Comparison of ENCODE assay signal across 8 cellular contexts in the genomic region with DNA sequence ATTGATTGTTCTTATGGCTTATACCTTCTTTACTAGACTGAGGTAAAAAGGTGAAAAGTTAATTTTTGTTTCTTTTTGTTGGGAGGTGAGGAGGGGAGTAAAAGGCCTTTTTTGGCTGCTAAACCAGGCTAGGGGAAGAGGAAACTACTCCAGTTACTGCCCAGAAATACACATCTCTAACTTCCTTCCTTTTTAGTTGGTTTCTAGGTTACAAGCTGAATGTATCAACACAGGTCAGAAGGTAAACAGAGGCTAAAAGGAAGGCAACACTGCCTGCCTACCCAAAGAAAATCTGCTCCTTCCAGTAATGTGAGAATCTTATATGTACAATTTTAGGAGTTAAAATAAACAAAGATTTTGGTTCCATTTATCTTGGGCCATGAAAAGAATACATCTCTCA.
DNase-seq lines count a peak whose midpoint lies in the region; ATAC-seq and TF ChIP-seq lines count a peak whose summit lies in the region.

No MANE protein-coding gene starts in this region.

- POLR2A ChIA-PET in activated naive CD8-positive, alpha-beta T cell treated with anti-CD3 and anti-CD28 coated beads, Interleukin-2, amount 10 ng/mL, durations not matched to agents 7 days and 5 days (lab: Charles Lee) = no interaction called here

- H3K4me3 ChIP-seq in trophoblast cell (ENCODE audit: low read depth, low read length) = no peak overlapping the region

- no peak overlapping the region for H4K8ac ChIP-seq in trophoblast cell (ENCODE audit: low read depth, low read length)

- H3K14ac ChIP-seq in trophoblast cell (ENCODE audit: low read length) = no peak overlapping the region

- no peaks in the 10 kb centered on the region for H3K27me3 ChIP-seq in trophoblast cell (ENCODE audit: insufficient read depth, low read length)

- no peak overlapping the region for H2BK12ac ChIP-seq in trophoblast cell (ENCODE audit: low read length)

- peaks cover 3% of the 10 kb centered on the region for H3K79me2 ChIP-seq in trophoblast cell (ENCODE audit: control insufficient read depth, insufficient read depth, low read length, poor library complexity)

- no peak overlapping the region for H3K4ac ChIP-seq in trophoblast cell (ENCODE audit: low read depth, low read length)

- no peaks in the 10 kb centered on the region for H3K36me3 Mint-ChIP-seq in activated naive CD8-positive, alpha-beta T cell treated with anti-CD3 and anti-CD28 coated beads, Interleukin-2, amount 10 ng/mL, durations not matched to agents 7 days and 5 days
- no peaks in the 10 kb centered on the region for H3K36me3 Mint-ChIP-seq in natural killer cell

- H3K4me3 Mint-ChIP-seq in activated naive CD8-positive, alpha-beta T cell treated with anti-CD3 and anti-CD28 coated beads, Interleukin-2, amount 10 ng/mL, durations not matched to agents 7 days and 5 days = peak overlapping the region; percentile 57
- no peak overlapping the region for H3K4me3 Mint-ChIP-seq in natural killer cell

- peak; percentile 8 for ATAC-seq in activated naive CD8-positive, alpha-beta T cell treated with anti-CD3 and anti-CD28 coated beads, Interleukin-2, amount 10 ng/mL, durations not matched to agents 7 days and 5 days (ENCODE audit: low read depth)
- no peak for ATAC-seq in natural killer cell
- no peak for ATAC-seq in GM21447 (IDR thresholded peaks at IDR 0.05; ENCODE audit: unreplicated experiment)

- DNase-seq in DMS153 (lab: John Stamatoyannopoulos, UW) (peak; percentile 51), M059J (ENCODE audit: low read depth) (peak; percentile 25), natural killer cell (no peak), NCI-H1436 treated with DMSO at 0.1 percent for 48 hours (lab: John Stamatoyannopoulos, UW) (no peak), trophoblast cell (no peak), GM19238 (ENCODE audit: insufficient read length, low spot score) (no peak)
- DNase-seq in activated naive CD8-positive, alpha-beta T cell treated with anti-CD3 and anti-CD28 coated beads, Interleukin-2, amount 10 ng/mL, durations not matched to agents 7 days and 5 days = no peak

- H3K9ac ChIP-seq in trophoblast cell (ENCODE audit: low read length) = no peak overlapping the region

- H3K9me3 ChIP-seq in trophoblast cell (ENCODE audit: insufficient read depth, low read depth, low read length) = no peaks in the 10 kb centered on the region

- no peak overlapping the region for H3K27ac ChIP-seq in trophoblast cell (ENCODE audit: low read depth, low read length)

- no peak overlapping the region for H4K12ac ChIP-seq in trophoblast cell (ENCODE audit: low read depth, low read length)

- no peak overlapping the region for H2BK120ac ChIP-seq in trophoblast cell (ENCODE audit: insufficient read depth, low read length, poor library complexity)

- no peak overlapping the region for H2AFZ ChIP-seq in trophoblast cell (ENCODE audit: insufficient read depth, low read length, poor library complexity)

- no peak overlapping the region for H3K4me2 ChIP-seq in trophoblast cell (ENCODE audit: low read length)

- no peaks in the 10 kb centered on the region for H3K4me1 ChIP-seq in trophoblast cell (ENCODE audit: control insufficient read depth in 1 of 2, insufficient read depth in 2 of 2, low read length in 2 of 2)

- no peak overlapping the region for H2BK5ac ChIP-seq in trophoblast cell (ENCODE audit: low read depth, low read length, poor library complexity)

- H4K91ac ChIP-seq in trophoblast cell (ENCODE audit: low read depth, low read length) = no peak overlapping the region

- no peak for TF ChIP-seq CTCF in natural killer cell (IDR thresholded peaks at IDR 0.05)

- peak overlapping the region; percentile 82 for H3K27ac Mint-ChIP-seq in activated naive CD8-positive, alpha-beta T cell treated with anti-CD3 and anti-CD28 coated beads, Interleukin-2, amount 10 ng/mL, durations not matched to agents 7 days and 5 days
- peak overlapping the region; percentile 78 to 83 for H3K27ac Mint-ChIP-seq in natural killer cell

- intact Hi-C loops in natural killer cell (cut with micrococcal nuclease) = no loop called here

- H3K36me3 ChIP-seq in trophoblast cell (ENCODE audit: control insufficient read depth in 1 of 2, insufficient read depth in 2 of 2, low read length in 2 of 2) = no peaks in the 10 kb centered on the region

- no peak overlapping the region for H3K18ac ChIP-seq in trophoblast cell (ENCODE audit: low read length)

- H2AK5ac ChIP-seq in trophoblast cell (ENCODE audit: low read length) = no peak overlapping the region

- no peaks in the 10 kb centered on the region for H3K9me3 Mint-ChIP-seq in activated naive CD8-positive, alpha-beta T cell treated with anti-CD3 and anti-CD28 coated beads, Interleukin-2, amount 10 ng/mL, durations not matched to agents 7 days and 5 days
- no peaks in the 10 kb centered on the region for H3K9me3 Mint-ChIP-seq in natural killer cell

- H3K79me1 ChIP-seq in trophoblast cell (ENCODE audit: low read length) = peaks cover 3% of the 10 kb centered on the region

- no peaks in the 10 kb centered on the region for H3K27me3 Mint-ChIP-seq in activated naive CD8-positive, alpha-beta T cell treated with anti-CD3 and anti-CD28 coated beads, Interleukin-2, amount 10 ng/mL, durations not matched to agents 7 days and 5 days
- H3K27me3 Mint-ChIP-seq in natural killer cell (ENCODE audit: low read depth in 2 of 2) = no peaks in the 10 kb centered on the region

- H3K4me1 Mint-ChIP-seq in activated naive CD8-positive, alpha-beta T cell treated with anti-CD3 and anti-CD28 coated beads, Interleukin-2, amount 10 ng/mL, durations not matched to agents 7 days and 5 days = peaks cover 15% of the 10 kb centered on the region
- H3K4me1 Mint-ChIP-seq in natural killer cell = peaks cover 9 to 16% of the 10 kb centered on the region in 2 donors

- H3K23ac ChIP-seq in trophoblast cell (ENCODE audit: low read length) = no peak overlapping the region

Comparison
In these comparisons a context has a peak if more than half of its experiments do, and no peak if none do; other contexts are left out.
1. DNase-seq: peak in DMS153 (single experiment) and M059J (single experiment); none in activated naive CD8-positive, alpha-beta T cell treated with anti-CD3 and anti-CD28 coated beads, Interleukin-2, amount 10 ng/mL, durations not matched to agents 7 days and 5 days (single experiment), natural killer cell (single experiment), NCI-H1436 treated with DMSO at 0.1 percent for 48 hours (single experiment), trophoblast cell (0 of 2) and GM19238 (single experiment).